16 cellular contexts compared by ENCODE assay signal in the genomic region with DNA sequence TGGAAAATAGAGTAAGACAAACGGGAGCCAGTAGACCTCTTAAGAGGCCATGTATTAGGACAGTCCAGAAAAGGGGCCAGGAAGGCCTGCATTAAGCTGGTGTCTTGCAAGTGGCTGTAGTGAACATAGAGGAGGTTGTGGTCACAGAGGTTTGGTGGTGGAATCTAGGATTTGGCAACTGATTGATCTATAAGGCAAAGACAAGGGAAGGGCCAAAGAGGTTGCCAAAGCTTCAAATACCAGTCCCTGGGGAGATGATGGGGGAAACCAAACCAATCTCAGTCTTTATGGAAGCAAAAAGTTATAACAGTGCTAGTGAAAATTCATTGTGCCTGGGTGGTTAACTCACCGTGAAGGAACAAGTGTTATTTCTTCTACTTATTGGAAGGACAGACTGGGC. TPM values are rescaled to one million over a fixed set of nuclear protein-coding genes. Genes with fewer than 3 reads are reported as not detected.
DNase-seq lines count a peak whose midpoint lies in the region; ATAC-seq and TF ChIP-seq lines count a peak whose summit lies in the region.
"Had no signal": no experiment of that assay in that cellular context is flagged by ENCODE, and none has a peak within 500 bp of the region (broad histone marks: within the 10 kb centered on the region; RNA-seq: fewer than 3 reads in every experiment).

No MANE protein-coding gene starts in this region.

- H3K9me2 ChIP-seq in GM23338 (ENCODE audit: insufficient read depth) = no peaks in the 10 kb centered on the region; the same call in 1 of the 2 replicates

- H3K4me3 ChIP-seq in GM23338 (no peak overlapping the region), osteoblast (ENCODE audit: insufficient read depth, low read length) (no peak overlapping the region)
- H3K4me3 ChIP-seq: A549 had no signal

- H3K9me3 ChIP-seq in osteoblast (ENCODE audit: low read depth, low read length) = no peaks in the 10 kb centered on the region

- H3K36me3 ChIP-seq in GM23338 (ENCODE audit: insufficient read depth) = no peaks in the 10 kb centered on the region
- H3K36me3 ChIP-seq in osteoblast (ENCODE audit: insufficient read depth, low read length) = no peaks in the 10 kb centered on the region

- H4K20me1 ChIP-seq in GM23338 (replicated peaks; ENCODE audit: insufficient read depth) (no peaks in the 10 kb centered on the region), osteoblast (ENCODE audit: insufficient read depth, low read length) (no peaks in the 10 kb centered on the region)

- no peaks in the 10 kb centered on the region for H3F3A ChIP-seq in GM23338 (replicated peaks; ENCODE audit: low read depth)

- ATAC-seq in GM23338 (no peak), HG03571 (IDR thresholded peaks at IDR 0.05; ENCODE audit: unreplicated experiment) (no peak)
- ATAC-seq: A549 had no signal

- H3K27ac ChIP-seq in GM23338 (ENCODE audit: low read depth) = no peak overlapping the region
- H3K27ac ChIP-seq in osteoblast (ENCODE audit: low read depth, low read length) = no peak overlapping the region
- H3K27ac ChIP-seq: A549, KMS-11 had no signal

- H3K4me2 ChIP-seq in GM23338 = no peak overlapping the region
- H3K4me2 ChIP-seq in osteoblast (ENCODE audit: insufficient read depth, low read length) = no peak overlapping the region
- H3K4me2 ChIP-seq: A549, KMS-11 had no signal

- H3K4me1 ChIP-seq in GM23338 (ENCODE audit: insufficient read depth) (no peaks in the 10 kb centered on the region), osteoblast (ENCODE audit: insufficient read depth, low read length) (peaks cover 2% of the 10 kb centered on the region)
- H3K4me1 ChIP-seq: A549 had no signal

- H3K79me2 ChIP-seq in GM23338 (replicated peaks; ENCODE audit: insufficient read depth) (no peaks in the 10 kb centered on the region), osteoblast (ENCODE audit: insufficient read depth, low read length) (no peaks in the 10 kb centered on the region)

- 0 out of 2 replicates have a peak overlapping the region, but pooled peaks have one; percentile 6 for H2AFZ ChIP-seq in GM23338
- no peak overlapping the region for H2AFZ ChIP-seq in osteoblast (ENCODE audit: low read length)

- no peaks in the 10 kb centered on the region for H3K4me1 Mint-ChIP-seq in GM23338
- H3K4me1 Mint-ChIP-seq in glutamatergic neuron (ENCODE audit: low read depth, unreplicated experiment) = no peaks in the 10 kb centered on the region
- H3K4me1 Mint-ChIP-seq: H9 had no signal

- H3K9me3 Mint-ChIP-seq in GM23338 (no peaks in the 10 kb centered on the region), glutamatergic neuron (ENCODE audit: unreplicated experiment) (no peaks in the 10 kb centered on the region)
- H3K9me3 Mint-ChIP-seq: H9 had no signal

- no peaks in the 10 kb centered on the region for H3K36me3 Mint-ChIP-seq in GM23338 (ENCODE audit: low read depth)
- H3K36me3 Mint-ChIP-seq in glutamatergic neuron (ENCODE audit: unreplicated experiment) = peaks cover 15% of the 10 kb centered on the region
- H3K36me3 Mint-ChIP-seq: CD14-positive monocyte had no signal

- TF ChIP-seq CTCF in GM23338 (conservative IDR thresholded peaks at IDR 0.05; ENCODE audit: low read depth in 2 of 2) (no peak), osteoblast (IDR thresholded peaks at IDR 0.05; ENCODE audit: extremely low read depth, low read depth, low read length) (no peak), glutamatergic neuron (IDR thresholded peaks at IDR 0.05; ENCODE audit: partially characterized antibody, unreplicated experiment) (no peak)

- DNase-seq in GM23338 (ENCODE audit: low spot score) (no peak), MV-4-11 (lab: John Stamatoyannopoulos, UW) (peak; percentile 45), fibroblast of peridontal ligament (ENCODE audit: extremely low read depth) (peak; percentile 42), osteoblast (ENCODE audit: insufficient read length, low spot score, missing footprints) (peak; percentile 37), glutamatergic neuron (no peak), NCI-H82 (lab: John Stamatoyannopoulos, UW) (no peak)
- DNase-seq: AML-193; CD4-positive, alpha-beta memory T cell; DMS79 treated with DMSO at 0.1 percent for 48 hours; GF-D8; GOT3; H9 had no signal

- no peak overlapping the region for H3K27ac Mint-ChIP-seq in GM23338
- H3K27ac Mint-ChIP-seq in glutamatergic neuron (ENCODE audit: unreplicated experiment) = no peak overlapping the region
- H3K27ac Mint-ChIP-seq: CD14-positive monocyte; CD4-positive, alpha-beta memory T cell; H9 had no signal

- H3K27me3 ChIP-seq in GM23338 (ENCODE audit: insufficient read depth) (no peaks in the 10 kb centered on the region), osteoblast (ENCODE audit: insufficient read depth, low read length) (no peaks in the 10 kb centered on the region)

- H3K4me3 Mint-ChIP-seq in GM23338 (no peak overlapping the region), glutamatergic neuron (ENCODE audit: unreplicated experiment) (no peak overlapping the region)
- H3K4me3 Mint-ChIP-seq: CD14-positive monocyte; CD4-positive, alpha-beta memory T cell; H9 had no signal

- H3K27me3 Mint-ChIP-seq in GM23338 (ENCODE audit: insufficient read depth, low read depth, poor library complexity) (no peaks in the 10 kb centered on the region), glutamatergic neuron (ENCODE audit: unreplicated experiment) (peaks cover 1% of the 10 kb centered on the region)

TF ChIP-seq in GM23338, 12 proteins besides CTCF, POLR2A, EP300 and RAD21 (continues in another document):
- TF ChIP-seq ZNF114 (CRISPR knock-in tag; IDR thresholded peaks at IDR 0.05) = no peak
- no peak for TF ChIP-seq ZNF331 (CRISPR knock-in tag; IDR thresholded peaks at IDR 0.05; ENCODE audit: low read depth)
- no peak for TF ChIP-seq REST (IDR thresholded peaks at IDR 0.05; ENCODE audit: unreplicated experiment)
- no peak for TF ChIP-seq NANOG (IDR thresholded peaks at IDR 0.05; ENCODE audit: borderline replicate concordance)

RNA-seq across cellular contexts. Expression of gene RTN4, which starts 28.7 kb away (rescaled TPM):
- 221 and 244 TPM in 2 replicates for total RNA-seq in GM23338 (2014; rRNA removed; shearing (Covaris generic))
- polyA plus RNA-seq in GM23338 (2016; fragmentation: Nextera tagmentation; extraction: Ambion mirVana) = 218 and 221 TPM in 2 replicates
- total RNA-seq in osteoblast = 316 and 355 TPM in 2 replicates
- total RNA-seq in glutamatergic neuron (ENCODE audit: unreplicated experiment) = 772 TPM

Comparison
In these comparisons a context has a peak if more than half of its experiments do, and no peak if none do; other contexts are left out.
1. DNase-seq: peak in MV-4-11 (single experiment), fibroblast of peridontal ligament (single experiment) and osteoblast (single experiment); none in GM23338 (single experiment), glutamatergic neuron (single experiment) and NCI-H82 (single experiment).